In the genomic region with DNA sequence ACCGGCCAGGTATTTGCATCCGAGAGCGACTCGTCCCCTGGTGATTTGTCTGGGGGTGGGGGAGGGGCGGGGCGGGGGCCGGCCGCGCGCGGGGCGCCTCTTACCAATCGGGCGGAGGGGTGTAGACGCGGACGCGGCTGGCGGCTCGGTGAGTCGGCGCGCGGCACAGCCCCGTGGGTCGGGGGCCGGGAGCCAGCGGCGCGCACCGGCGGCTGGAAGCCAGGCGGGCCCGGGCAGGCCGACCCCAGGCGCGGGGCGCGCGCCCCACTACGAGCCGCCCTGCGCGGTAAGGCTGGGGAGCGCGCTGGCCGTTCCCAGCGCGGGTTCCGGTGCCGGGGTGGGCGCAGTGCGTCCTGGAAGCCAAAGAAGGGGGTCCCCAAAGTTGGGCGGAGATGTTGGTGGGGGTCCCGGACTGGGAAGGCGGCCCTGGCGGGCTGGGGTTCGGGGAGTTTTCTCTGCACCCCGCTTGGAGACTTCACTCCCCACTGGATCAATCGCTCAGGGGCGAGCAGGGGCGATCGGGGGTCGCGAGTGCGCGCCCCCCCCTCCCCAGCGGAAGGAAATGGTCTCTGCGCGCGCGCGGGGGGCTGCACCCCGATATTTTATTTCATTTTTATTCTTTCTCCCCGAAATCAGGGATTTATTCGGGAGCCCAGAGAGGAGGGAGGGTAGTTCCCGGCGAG, we compare ENCODE assay signal across 1 cellular context.
TF ChIP-seq lines count a peak whose summit lies in the region.

A gene with protein sequence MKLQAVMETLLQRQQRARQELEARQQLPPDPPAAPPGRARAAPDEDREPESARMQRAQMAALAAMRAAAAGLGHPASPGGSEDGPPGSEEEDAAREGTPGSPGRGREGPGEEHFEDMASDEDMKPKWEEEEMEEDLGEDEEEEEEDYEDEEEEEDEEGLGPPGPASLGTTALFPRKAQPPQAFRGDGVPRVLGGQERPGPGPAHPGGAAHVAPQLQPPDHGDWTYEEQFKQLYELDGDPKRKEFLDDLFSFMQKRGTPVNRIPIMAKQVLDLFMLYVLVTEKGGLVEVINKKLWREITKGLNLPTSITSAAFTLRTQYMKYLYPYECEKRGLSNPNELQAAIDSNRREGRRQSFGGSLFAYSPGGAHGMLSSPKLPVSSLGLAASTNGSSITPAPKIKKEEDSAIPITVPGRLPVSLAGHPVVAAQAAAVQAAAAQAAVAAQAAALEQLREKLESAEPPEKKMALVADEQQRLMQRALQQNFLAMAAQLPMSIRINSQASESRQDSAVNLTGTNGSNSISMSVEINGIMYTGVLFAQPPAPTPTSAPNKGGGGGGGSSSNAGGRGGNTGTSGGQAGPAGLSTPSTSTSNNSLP (plus strand): TSS at position 124 of the 683 bp plus-strand sequence. CDS start 3,494 bp downstream, outside the sequence.

TF ChIP-seq in Ishikawa, 13 proteins besides CTCF, POLR2A, EP300 and RAD21 (continued from another document):
- TF ChIP-seq, protein P1, sequence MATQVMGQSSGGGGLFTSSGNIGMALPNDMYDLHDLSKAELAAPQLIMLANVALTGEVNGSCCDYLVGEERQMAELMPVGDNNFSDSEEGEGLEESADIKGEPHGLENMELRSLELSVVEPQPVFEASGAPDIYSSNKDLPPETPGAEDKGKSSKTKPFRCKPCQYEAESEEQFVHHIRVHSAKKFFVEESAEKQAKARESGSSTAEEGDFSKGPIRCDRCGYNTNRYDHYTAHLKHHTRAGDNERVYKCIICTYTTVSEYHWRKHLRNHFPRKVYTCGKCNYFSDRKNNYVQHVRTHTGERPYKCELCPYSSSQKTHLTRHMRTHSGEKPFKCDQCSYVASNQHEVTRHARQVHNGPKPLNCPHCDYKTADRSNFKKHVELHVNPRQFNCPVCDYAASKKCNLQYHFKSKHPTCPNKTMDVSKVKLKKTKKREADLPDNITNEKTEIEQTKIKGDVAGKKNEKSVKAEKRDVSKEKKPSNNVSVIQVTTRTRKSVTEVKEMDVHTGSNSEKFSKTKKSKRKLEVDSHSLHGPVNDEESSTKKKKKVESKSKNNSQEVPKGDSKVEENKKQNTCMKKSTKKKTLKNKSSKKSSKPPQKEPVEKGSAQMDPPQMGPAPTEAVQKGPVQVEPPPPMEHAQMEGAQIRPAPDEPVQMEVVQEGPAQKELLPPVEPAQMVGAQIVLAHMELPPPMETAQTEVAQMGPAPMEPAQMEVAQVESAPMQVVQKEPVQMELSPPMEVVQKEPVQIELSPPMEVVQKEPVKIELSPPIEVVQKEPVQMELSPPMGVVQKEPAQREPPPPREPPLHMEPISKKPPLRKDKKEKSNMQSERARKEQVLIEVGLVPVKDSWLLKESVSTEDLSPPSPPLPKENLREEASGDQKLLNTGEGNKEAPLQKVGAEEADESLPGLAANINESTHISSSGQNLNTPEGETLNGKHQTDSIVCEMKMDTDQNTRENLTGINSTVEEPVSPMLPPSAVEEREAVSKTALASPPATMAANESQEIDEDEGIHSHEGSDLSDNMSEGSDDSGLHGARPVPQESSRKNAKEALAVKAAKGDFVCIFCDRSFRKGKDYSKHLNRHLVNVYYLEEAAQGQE (IDR thresholded peaks at IDR 0.05; ENCODE audit: low read depth), result no peak
- peak; percentile 87 for TF ChIP-seq ZBTB7A (IDR thresholded peaks at IDR 0.05; ENCODE audit: low read depth)
